Comparison of ENCODE assay signal across 1 cellular context in the genomic region with DNA sequence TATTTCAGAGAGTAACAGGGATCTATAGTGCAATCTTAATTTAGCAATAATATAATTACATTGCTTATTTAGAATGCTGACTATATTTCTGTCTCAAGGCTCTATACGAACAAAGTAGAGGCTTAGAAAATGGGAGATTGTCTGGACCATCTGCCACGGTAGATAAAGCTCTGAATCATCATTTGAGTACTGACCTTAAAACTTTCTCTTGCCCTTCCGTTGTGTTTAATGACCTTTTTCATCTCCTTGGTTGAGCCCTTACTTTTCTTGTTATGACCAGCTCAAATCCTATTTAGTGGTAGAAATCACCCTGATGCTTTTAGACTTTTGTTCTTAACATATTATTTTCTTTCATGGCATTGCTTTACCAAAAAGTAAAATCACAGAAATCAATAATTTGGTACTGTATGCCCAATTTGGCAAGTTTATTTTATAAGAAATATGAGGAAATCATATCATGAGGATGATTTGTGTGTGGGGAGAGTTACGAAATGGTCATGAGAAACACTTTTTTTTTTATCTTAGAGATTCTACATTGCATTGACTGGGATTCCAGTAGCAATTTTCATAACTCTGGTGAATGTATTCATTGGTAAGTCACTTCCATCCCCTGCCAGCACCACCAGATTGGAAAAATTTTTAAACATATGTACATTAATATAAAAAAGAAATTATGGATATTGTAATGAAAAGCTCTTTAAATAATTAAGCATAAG.
TF ChIP-seq lines count a peak whose summit lies in the region.

No MANE protein-coding gene starts in this region.

TF ChIP-seq in K562, 482 proteins besides CTCF, POLR2A, EP300 and RAD21 (continued from another document and continues in another):
- TF ChIP-seq KLF10 (CRISPR knock-in tag; IDR thresholded peaks at IDR 0.05) (no peak), NONO (IDR thresholded peaks at IDR 0.05; ENCODE audit: low read depth in 2 of 2, low read length in 1 of 2) (no peak), CHD4 (IDR thresholded peaks at IDR 0.05; ENCODE audit: insufficient read depth, insufficient replicate concordance, low read depth, low read length, poor library complexity, severe bottlenecking) (no peak), GATA2 (CRISPR knock-in tag; IDR thresholded peaks at IDR 0.05) (peak; percentile 46; the same call in 1 of the 2 replicates), ZNF217 (CRISPR knock-in tag; IDR thresholded peaks at IDR 0.05) (no peak), NR2C2 (CRISPR knock-in tag; IDR thresholded peaks at IDR 0.05) (no peak), NR2C2 (tag; IDR thresholded peaks at IDR 0.05) (peak; percentile 23; the same call in 1 of the 2 replicates), MYBL2 (IDR thresholded peaks at IDR 0.05; ENCODE audit: low read depth) (no peak), MYBL2 (CRISPR knock-in tag; IDR thresholded peaks at IDR 0.05; ENCODE audit: borderline replicate concordance) (no peak), HNRNPL (IDR thresholded peaks at IDR 0.05; ENCODE audit: low read depth, low read length) (no peak), ARNT (IDR thresholded peaks at IDR 0.05) (peak in 1 of 2 experiments; percentile 87; a peak in 2 of 4 replicates), ETV1 (tag; conservative IDR thresholded peaks at IDR 0.05; ENCODE audit: low read depth) (peak; percentile 50; the same call in 1 of the 2 replicates), RFX5 (IDR thresholded peaks at IDR 0.05; ENCODE audit: low read depth, low read length) (no peak), PHF8 (IDR thresholded peaks at IDR 0.05; ENCODE audit: borderline replicate concordance, low read length) (no peak), TAF7 (tag; IDR thresholded peaks at IDR 0.05) (no peak), ZNF431 (CRISPR knock-in tag; IDR thresholded peaks at IDR 0.05) (no peak), ZNF766 (CRISPR knock-in tag; conservative IDR thresholded peaks at IDR 0.05) (no peak), PHB2 (IDR thresholded peaks at IDR 0.05; ENCODE audit: low read depth) (no peak), ZNF644 (tag; IDR thresholded peaks at IDR 0.05; ENCODE audit: low read depth) (no peak), PHF20 (IDR thresholded peaks at IDR 0.05; ENCODE audit: partially characterized antibody) (no peak), ZNF347 (CRISPR knock-in tag; IDR thresholded peaks at IDR 0.05; ENCODE audit: low read depth) (no peak), MAFK (IDR thresholded peaks at IDR 0.05; ENCODE audit: low read length) (0 out of 2 replicates have a peak, but pooled peaks have one; percentile 18), ZNF224 (CRISPR knock-in tag; IDR thresholded peaks at IDR 0.05) (no peak), TAF1 (IDR thresholded peaks at IDR 0.05; ENCODE audit: control insufficient read depth, extremely low read depth, insufficient read depth, low read length, severe bottlenecking) (no peak), BRD4 (IDR thresholded peaks at IDR 0.05) (no peak), LARP7 (IDR thresholded peaks at IDR 0.05) (no peak), SMARCC2 (IDR thresholded peaks at IDR 0.05; ENCODE audit: low read depth) (peak; percentile 93), ZNF24 (IDR thresholded peaks at IDR 0.05) (no peak), SIRT6 (IDR thresholded peaks at IDR 0.05; ENCODE audit: low read depth, low read length) (no peak), SP2 (IDR thresholded peaks at IDR 0.05; ENCODE audit: extremely low read depth, low read depth, low read length, poor library complexity, severe bottlenecking) (no peak), NFE2 (IDR thresholded peaks at IDR 0.05; ENCODE audit: low read depth) (peak; percentile 65), ZNF354B (CRISPR knock-in tag; IDR thresholded peaks at IDR 0.05) (no peak), ZNF143 (CRISPR knock-in tag; IDR thresholded peaks at IDR 0.05) (no peak), PHF21A (IDR thresholded peaks at IDR 0.05; ENCODE audit: borderline replicate concordance, low read depth) (no peak), SRSF9 (IDR thresholded peaks at IDR 0.05; ENCODE audit: borderline replicate concordance, low read depth, low read length) (no peak), VEZF1 (CRISPR knock-in tag; IDR thresholded peaks at IDR 0.05) (peak; percentile 26; the same call in 1 of the 2 replicates), ZNF316 (IDR thresholded peaks at IDR 0.05) (peak; percentile 76), HDAC8 (tag; IDR thresholded peaks at IDR 0.05) (no peak), ZNF77 (CRISPR knock-in tag; IDR thresholded peaks at IDR 0.05) (no peak), NCOR1 (IDR thresholded peaks at IDR 0.05) (peak; percentile 84), ZNF311 (CRISPR knock-in tag; IDR thresholded peaks at IDR 0.05) (no peak), DPF2 (IDR thresholded peaks at IDR 0.05) (peak; percentile 98), CREM (IDR thresholded peaks at IDR 0.05; ENCODE audit: low read depth) (peak; percentile 24; the same call in 1 of the 2 replicates), NEUROD1 (IDR thresholded peaks at IDR 0.05; ENCODE audit: borderline replicate concordance, low read depth, low read length, partially characterized antibody) (peak; percentile 77), FOSL1 (tag; conservative IDR thresholded peaks at IDR 0.05) (peak; percentile 97), NR1H2 (CRISPR knock-in tag; IDR thresholded peaks at IDR 0.05) (no peak), HCFC1 (IDR thresholded peaks at IDR 0.05; ENCODE audit: low read depth, low read length) (no peak), NFIC (IDR thresholded peaks at IDR 0.05) (peak; percentile 55), KLF6 (CRISPR knock-in tag; IDR thresholded peaks at IDR 0.05; ENCODE audit: borderline replicate concordance) (no peak)
- TF ChIP-seq, protein P1, sequence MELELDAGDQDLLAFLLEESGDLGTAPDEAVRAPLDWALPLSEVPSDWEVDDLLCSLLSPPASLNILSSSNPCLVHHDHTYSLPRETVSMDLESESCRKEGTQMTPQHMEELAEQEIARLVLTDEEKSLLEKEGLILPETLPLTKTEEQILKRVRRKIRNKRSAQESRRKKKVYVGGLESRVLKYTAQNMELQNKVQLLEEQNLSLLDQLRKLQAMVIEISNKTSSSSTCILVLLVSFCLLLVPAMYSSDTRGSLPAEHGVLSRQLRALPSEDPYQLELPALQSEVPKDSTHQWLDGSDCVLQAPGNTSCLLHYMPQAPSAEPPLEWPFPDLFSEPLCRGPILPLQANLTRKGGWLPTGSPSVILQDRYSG (tag; conservative IDR thresholded peaks at IDR 0.05; ENCODE audit: low read depth): no peak
- TF ChIP-seq, protein P2, sequence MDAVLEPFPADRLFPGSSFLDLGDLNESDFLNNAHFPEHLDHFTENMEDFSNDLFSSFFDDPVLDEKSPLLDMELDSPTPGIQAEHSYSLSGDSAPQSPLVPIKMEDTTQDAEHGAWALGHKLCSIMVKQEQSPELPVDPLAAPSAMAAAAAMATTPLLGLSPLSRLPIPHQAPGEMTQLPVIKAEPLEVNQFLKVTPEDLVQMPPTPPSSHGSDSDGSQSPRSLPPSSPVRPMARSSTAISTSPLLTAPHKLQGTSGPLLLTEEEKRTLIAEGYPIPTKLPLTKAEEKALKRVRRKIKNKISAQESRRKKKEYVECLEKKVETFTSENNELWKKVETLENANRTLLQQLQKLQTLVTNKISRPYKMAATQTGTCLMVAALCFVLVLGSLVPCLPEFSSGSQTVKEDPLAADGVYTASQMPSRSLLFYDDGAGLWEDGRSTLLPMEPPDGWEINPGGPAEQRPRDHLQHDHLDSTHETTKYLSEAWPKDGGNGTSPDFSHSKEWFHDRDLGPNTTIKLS (IDR thresholded peaks at IDR 0.05; ENCODE audit: borderline replicate concordance, low read depth): no peak
- TF ChIP-seq, protein P3, sequence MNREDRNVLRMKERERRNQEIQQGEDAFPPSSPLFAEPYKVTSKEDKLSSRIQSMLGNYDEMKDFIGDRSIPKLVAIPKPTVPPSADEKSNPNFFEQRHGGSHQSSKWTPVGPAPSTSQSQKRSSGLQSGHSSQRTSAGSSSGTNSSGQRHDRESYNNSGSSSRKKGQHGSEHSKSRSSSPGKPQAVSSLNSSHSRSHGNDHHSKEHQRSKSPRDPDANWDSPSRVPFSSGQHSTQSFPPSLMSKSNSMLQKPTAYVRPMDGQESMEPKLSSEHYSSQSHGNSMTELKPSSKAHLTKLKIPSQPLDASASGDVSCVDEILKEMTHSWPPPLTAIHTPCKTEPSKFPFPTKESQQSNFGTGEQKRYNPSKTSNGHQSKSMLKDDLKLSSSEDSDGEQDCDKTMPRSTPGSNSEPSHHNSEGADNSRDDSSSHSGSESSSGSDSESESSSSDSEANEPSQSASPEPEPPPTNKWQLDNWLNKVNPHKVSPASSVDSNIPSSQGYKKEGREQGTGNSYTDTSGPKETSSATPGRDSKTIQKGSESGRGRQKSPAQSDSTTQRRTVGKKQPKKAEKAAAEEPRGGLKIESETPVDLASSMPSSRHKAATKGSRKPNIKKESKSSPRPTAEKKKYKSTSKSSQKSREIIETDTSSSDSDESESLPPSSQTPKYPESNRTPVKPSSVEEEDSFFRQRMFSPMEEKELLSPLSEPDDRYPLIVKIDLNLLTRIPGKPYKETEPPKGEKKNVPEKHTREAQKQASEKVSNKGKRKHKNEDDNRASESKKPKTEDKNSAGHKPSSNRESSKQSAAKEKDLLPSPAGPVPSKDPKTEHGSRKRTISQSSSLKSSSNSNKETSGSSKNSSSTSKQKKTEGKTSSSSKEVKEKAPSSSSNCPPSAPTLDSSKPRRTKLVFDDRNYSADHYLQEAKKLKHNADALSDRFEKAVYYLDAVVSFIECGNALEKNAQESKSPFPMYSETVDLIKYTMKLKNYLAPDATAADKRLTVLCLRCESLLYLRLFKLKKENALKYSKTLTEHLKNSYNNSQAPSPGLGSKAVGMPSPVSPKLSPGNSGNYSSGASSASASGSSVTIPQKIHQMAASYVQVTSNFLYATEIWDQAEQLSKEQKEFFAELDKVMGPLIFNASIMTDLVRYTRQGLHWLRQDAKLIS (CRISPR knock-in tag; IDR thresholded peaks at IDR 0.05): no peak
- TF ChIP-seq, protein P4, sequence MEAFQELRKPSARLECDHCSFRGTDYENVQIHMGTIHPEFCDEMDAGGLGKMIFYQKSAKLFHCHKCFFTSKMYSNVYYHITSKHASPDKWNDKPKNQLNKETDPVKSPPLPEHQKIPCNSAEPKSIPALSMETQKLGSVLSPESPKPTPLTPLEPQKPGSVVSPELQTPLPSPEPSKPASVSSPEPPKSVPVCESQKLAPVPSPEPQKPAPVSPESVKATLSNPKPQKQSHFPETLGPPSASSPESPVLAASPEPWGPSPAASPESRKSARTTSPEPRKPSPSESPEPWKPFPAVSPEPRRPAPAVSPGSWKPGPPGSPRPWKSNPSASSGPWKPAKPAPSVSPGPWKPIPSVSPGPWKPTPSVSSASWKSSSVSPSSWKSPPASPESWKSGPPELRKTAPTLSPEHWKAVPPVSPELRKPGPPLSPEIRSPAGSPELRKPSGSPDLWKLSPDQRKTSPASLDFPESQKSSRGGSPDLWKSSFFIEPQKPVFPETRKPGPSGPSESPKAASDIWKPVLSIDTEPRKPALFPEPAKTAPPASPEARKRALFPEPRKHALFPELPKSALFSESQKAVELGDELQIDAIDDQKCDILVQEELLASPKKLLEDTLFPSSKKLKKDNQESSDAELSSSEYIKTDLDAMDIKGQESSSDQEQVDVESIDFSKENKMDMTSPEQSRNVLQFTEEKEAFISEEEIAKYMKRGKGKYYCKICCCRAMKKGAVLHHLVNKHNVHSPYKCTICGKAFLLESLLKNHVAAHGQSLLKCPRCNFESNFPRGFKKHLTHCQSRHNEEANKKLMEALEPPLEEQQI (IDR thresholded peaks at IDR 0.05): peak; percentile 78
- TF ChIP-seq, protein P5, sequence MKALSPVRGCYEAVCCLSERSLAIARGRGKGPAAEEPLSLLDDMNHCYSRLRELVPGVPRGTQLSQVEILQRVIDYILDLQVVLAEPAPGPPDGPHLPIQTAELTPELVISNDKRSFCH (CRISPR knock-in tag; IDR thresholded peaks at IDR 0.05): no peak
- TF ChIP-seq, protein P5 (tag; IDR thresholded peaks at IDR 0.05): 0 out of 2 replicates have a peak, but pooled peaks have one; percentile 27
- TF ChIP-seq, protein P6, sequence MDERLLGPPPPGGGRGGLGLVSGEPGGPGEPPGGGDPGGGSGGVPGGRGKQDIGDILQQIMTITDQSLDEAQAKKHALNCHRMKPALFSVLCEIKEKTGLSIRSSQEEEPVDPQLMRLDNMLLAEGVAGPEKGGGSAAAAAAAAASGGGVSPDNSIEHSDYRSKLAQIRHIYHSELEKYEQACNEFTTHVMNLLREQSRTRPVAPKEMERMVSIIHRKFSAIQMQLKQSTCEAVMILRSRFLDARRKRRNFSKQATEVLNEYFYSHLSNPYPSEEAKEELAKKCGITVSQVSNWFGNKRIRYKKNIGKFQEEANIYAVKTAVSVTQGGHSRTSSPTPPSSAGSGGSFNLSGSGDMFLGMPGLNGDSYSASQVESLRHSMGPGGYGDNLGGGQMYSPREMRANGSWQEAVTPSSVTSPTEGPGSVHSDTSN (CRISPR knock-in tag; IDR thresholded peaks at IDR 0.05; ENCODE audit: low read depth): no peak
- TF ChIP-seq, protein P6 (tag; conservative IDR thresholded peaks at IDR 0.05; ENCODE audit: low read depth): no peak; the same call in 1 of the 2 replicates
